ENCODE assay signal across 14 cellular contexts in genomic region chr4:85783483-85783882, GRCh38.
DNase-seq lines count a peak whose midpoint lies in the region; ATAC-seq and TF ChIP-seq lines count a peak whose summit lies in the region.
"Had no signal": no experiment of that assay in that cellular context is flagged by ENCODE, and none has a peak within 500 bp of the region (broad histone marks: within the 10 kb centered on the region; RNA-seq: fewer than 3 reads in every experiment).

No MANE protein-coding gene starts in this region.

- no peak overlapping the region for H3K4me3 ChIP-seq in brain microvascular endothelial cell (ENCODE audit: low read depth, low read length)
- no peak overlapping the region for H3K4me3 ChIP-seq in CD4-positive, alpha-beta memory T cell (ENCODE audit: low read length in 2 of 2)
- H3K4me3 ChIP-seq: left lung, sigmoid colon had no signal

- in situ Hi-C loops in brain microvascular endothelial cell (cut with HindIII; ENCODE audit: low pct_ligation_motif_present, low sequenced_read_pairs): no loop called here

- no peak for TF ChIP-seq CTCF in brain microvascular endothelial cell (IDR thresholded peaks at IDR 0.05; ENCODE audit: low read depth, low read length, missing control alignments)

- no peak overlapping the region for H3K27ac Mint-ChIP-seq in CD4-positive, alpha-beta memory T cell
- H3K27ac Mint-ChIP-seq: effector memory CD8-positive, alpha-beta T cell had no signal

- peak; percentile 37 for ATAC-seq in HG03097 (IDR thresholded peaks at IDR 0.05; ENCODE audit: low FRiP score, unreplicated experiment)
- ATAC-seq in HG02970 (IDR thresholded peaks at IDR 0.05; ENCODE audit: low FRiP score, unreplicated experiment): no peak
- ATAC-seq: effector memory CD8-positive, alpha-beta T cell; left lung had no signal

- peak overlapping the region; percentile 96 for H3K27ac ChIP-seq in brain microvascular endothelial cell
- no peak overlapping the region for H3K27ac ChIP-seq in CD4-positive, alpha-beta memory T cell (ENCODE audit: low read depth, low read length)
- H3K27ac ChIP-seq: VCaP had no signal

- H3K27me3 ChIP-seq in brain microvascular endothelial cell (replicated peaks): no peaks in the 10 kb centered on the region
- no peaks in the 10 kb centered on the region for H3K27me3 ChIP-seq in CD4-positive, alpha-beta memory T cell (ENCODE audit: insufficient read depth, low read length)
- H3K27me3 ChIP-seq: left lung, sigmoid colon had no signal

- peaks cover 0 to 4% (median 0%) of the 10 kb centered on the region in 8 donors for H3K9me3 Mint-ChIP-seq in CD4-positive, alpha-beta memory T cell

- POLR2A ChIA-PET in CD4-positive, alpha-beta memory T cell (lab: Charles Lee; ENCODE audit: partially characterized antibody): no interaction called here

- H3K36me3 Mint-ChIP-seq in CD4-positive, alpha-beta memory T cell: no peaks in the 10 kb centered on the region

- peak; percentile 37 for DNase-seq in GM03348 (ENCODE audit: low spot score)
- peak; percentile 90 for DNase-seq in brain microvascular endothelial cell
- DNase-seq in myocyte (ENCODE audit: low read depth): peak; percentile 67
- DNase-seq in CD4-positive, alpha-beta memory T cell: no peak
- DNase-seq in amygdala (lab: John Stamatoyannopoulos, UW): no peak
- DNase-seq in NCI-H526 (lab: John Stamatoyannopoulos, UW): no peak
- DNase-seq: activated gamma-delta T cell; effector memory CD8-positive, alpha-beta T cell; left lung; MV-4-11; sigmoid colon had no signal

- H3K9me3 ChIP-seq in CD4-positive, alpha-beta memory T cell (ENCODE audit: control insufficient read depth in 1 of 2, low read length in 2 of 2): no peaks in the 10 kb centered on the region
- H3K9me3 ChIP-seq: left lung, sigmoid colon had no signal

- no peaks in the 10 kb centered on the region for H3K36me3 ChIP-seq in brain microvascular endothelial cell (replicated peaks)
- no peaks in the 10 kb centered on the region for H3K36me3 ChIP-seq in CD4-positive, alpha-beta memory T cell (ENCODE audit: insufficient read depth, low read length)
- H3K36me3 ChIP-seq: left lung, sigmoid colon had no signal

- CTCF ChIA-PET in CD4-positive, alpha-beta memory T cell (lab: Charles Lee; ENCODE audit: partially characterized antibody): no interaction called here

- intact Hi-C loops in CD4-positive, alpha-beta memory T cell (cut with micrococcal nuclease): no loop called here

- H3K4me3 Mint-ChIP-seq in CD4-positive, alpha-beta memory T cell: no peak overlapping the region
- H3K4me3 Mint-ChIP-seq: effector memory CD8-positive, alpha-beta T cell had no signal

- H3K27me3 Mint-ChIP-seq in CD4-positive, alpha-beta memory T cell: no peaks in the 10 kb centered on the region
- H3K27me3 Mint-ChIP-seq: effector memory CD8-positive, alpha-beta T cell had no signal

- H3K4me1 ChIP-seq in CD4-positive, alpha-beta memory T cell (ENCODE audit: insufficient read depth, low read length): no peaks in the 10 kb centered on the region

- H3K4me1 Mint-ChIP-seq in CD4-positive, alpha-beta memory T cell: no peaks in the 10 kb centered on the region

Comparison
In these comparisons a context has a peak if more than half of its experiments do, and no peak if none do; other contexts are left out.
1. DNase-seq: peak in GM03348 (single experiment), brain microvascular endothelial cell (single experiment) and myocyte (single experiment); none in CD4-positive, alpha-beta memory T cell (0 of 5), amygdala (0 of 56) and NCI-H526 (0 of 2).